In genomic region chr4:130600706-130601105, GRCh38 we compare ENCODE assay signal across 15 cellular contexts.
DNase-seq lines count a peak whose midpoint lies in the region; ATAC-seq, FAIRE-seq and TF ChIP-seq lines count a peak whose summit lies in the region.
"Had no signal": no experiment of that assay in that cellular context is flagged by ENCODE, and none has a peak within 500 bp of the region (broad histone marks: within the 10 kb centered on the region; RNA-seq: fewer than 3 reads in every experiment).

No MANE protein-coding gene starts in this region.

- H3K4me1 ChIP-seq in mammary epithelial cell (ENCODE audit: insufficient read depth, low read length), result no peaks in the 10 kb centered on the region
- H3K4me1 ChIP-seq: BLaER1 treated with 17β-estradiol and CSF1 and Interleukin-3, amounts not matched to agents 10 nM and 100 nM had no signal

- H3K27me3 ChIP-seq in mammary epithelial cell (ENCODE audit: insufficient read depth, low read length), result no peaks in the 10 kb centered on the region
- H3K27me3 ChIP-seq: BLaER1 treated with 17β-estradiol and CSF1 and Interleukin-3, amounts not matched to agents 10 nM and 100 nM had no signal

- dilution Hi-C loops in mammary epithelial cell (cut with HindIII; ENCODE audit: low sequenced_read_pairs), result no loop called here

- FAIRE-seq in HTR-8/SVneo (lab: Jason Lieb, UNC), result no peak
- FAIRE-seq: GM12878, GM18507 had no signal

- no peaks in the 10 kb centered on the region for H3K9me3 Mint-ChIP-seq in MCF 10A (ENCODE audit: unreplicated experiment)
- H3K9me3 Mint-ChIP-seq in glutamatergic neuron (ENCODE audit: unreplicated experiment), result peaks cover 1% of the 10 kb centered on the region
- peaks cover 9% of the 10 kb centered on the region; the same call in 1 of the 2 replicates for H3K9me3 Mint-ChIP-seq in WTC11

- H3K27ac Mint-ChIP-seq in MCF 10A (ENCODE audit: low read depth, unreplicated experiment) (peak overlapping the region; percentile 10), glutamatergic neuron (ENCODE audit: unreplicated experiment) (peak overlapping the region; percentile 29), WTC11 (no peak overlapping the region)
- H3K27ac Mint-ChIP-seq: H9 had no signal

- BruUV-seq in MCF 10A (replicated peaks; lab: Mats Ljungman, UMichigan) (no TSS peak), mammary epithelial cell (replicated peaks; lab: Mats Ljungman, UMichigan) (no TSS peak)

- H3K27ac ChIP-seq in mammary epithelial cell (ENCODE audit: insufficient read depth, low read depth, low read length), result no peak overlapping the region
- H3K27ac ChIP-seq: BLaER1 treated with 17β-estradiol and CSF1 and Interleukin-3, amounts not matched to agents 10 nM and 100 nM had no signal

- POLR2A ChIA-PET in MCF 10A (lab: Yijun Ruan, JAX), result no interaction called here
- POLR2A ChIA-PET in WTC11 (lab: Charles Lee), result no interaction called here

- no peaks in the 10 kb centered on the region for H4K20me1 ChIP-seq in mammary epithelial cell (ENCODE audit: insufficient read depth, low read length)
- H4K20me1 ChIP-seq: BLaER1 treated with 17β-estradiol and CSF1 and Interleukin-3, amounts not matched to agents 10 nM and 100 nM had no signal

- no peak overlapping the region for H2AFZ ChIP-seq in mammary epithelial cell (ENCODE audit: low read depth, low read length)

- H3K4me3 Mint-ChIP-seq in MCF 10A (ENCODE audit: unreplicated experiment) (no peak overlapping the region), glutamatergic neuron (ENCODE audit: unreplicated experiment) (no peak overlapping the region), WTC11 (no peak overlapping the region)
- H3K4me3 Mint-ChIP-seq: CD4-positive, CD25-positive, alpha-beta regulatory T cell; H9 had no signal

- H3K4me3 ChIP-seq in mammary epithelial cell (replicated peaks in 1 of 3; ENCODE audit: insufficient read depth in 1 of 3, low read depth in 2 of 3, low read length in 3 of 3), result no peak overlapping the region
- H3K4me3 ChIP-seq: BLaER1 treated with 17β-estradiol and CSF1 and Interleukin-3, amounts not matched to agents 10 nM and 100 nM; GM12878 had no signal

- no peak for DNase-seq in MCF 10A (ENCODE audit: unreplicated experiment)
- no peak for DNase-seq in mammary epithelial cell
- DNase-seq in SK-MEL-5 (ENCODE audit: low read depth, low spot score), result peak; percentile 21
- DNase-seq in glutamatergic neuron, result no peak
- DNase-seq in HTR-8/SVneo (ENCODE audit: insufficient read length, low spot score), result no peak
- no peak for DNase-seq in NCI-H1048 (lab: John Stamatoyannopoulos, UW)
- DNase-seq in WTC11 (ENCODE audit: low spot score), result no peak
- DNase-seq: 8988T; CD4-positive, CD25-positive, alpha-beta regulatory T cell; DMS53; GOT3; H9 had no signal

- H3K9ac ChIP-seq in mammary epithelial cell (ENCODE audit: insufficient read depth, low read length), result no peak overlapping the region
- H3K9ac ChIP-seq: BLaER1 treated with 17β-estradiol and CSF1 and Interleukin-3, amounts not matched to agents 10 nM and 100 nM had no signal

- H3K27me3 Mint-ChIP-seq in MCF 10A (ENCODE audit: insufficient read depth, unreplicated experiment) (no peaks in the 10 kb centered on the region), glutamatergic neuron (ENCODE audit: unreplicated experiment) (no peaks in the 10 kb centered on the region), WTC11 (ENCODE audit: low read depth) (no peaks in the 10 kb centered on the region; the same call in 1 of the 2 replicates)
- H3K27me3 Mint-ChIP-seq: CD4-positive, CD25-positive, alpha-beta regulatory T cell had no signal

- H3K4me1 Mint-ChIP-seq in MCF 10A (ENCODE audit: insufficient read depth, unreplicated experiment) (peaks cover 9% of the 10 kb centered on the region), glutamatergic neuron (ENCODE audit: low read depth, unreplicated experiment) (peaks cover 9% of the 10 kb centered on the region), WTC11 (peaks cover 10% of the 10 kb centered on the region)
- H3K4me1 Mint-ChIP-seq: CD4-positive, CD25-positive, alpha-beta regulatory T cell had no signal

- H3K36me3 Mint-ChIP-seq in MCF 10A (ENCODE audit: insufficient read depth, unreplicated experiment) (no peaks in the 10 kb centered on the region), glutamatergic neuron (ENCODE audit: unreplicated experiment) (no peaks in the 10 kb centered on the region), WTC11 (no peaks in the 10 kb centered on the region)
- H3K36me3 Mint-ChIP-seq: CD4-positive, CD25-positive, alpha-beta regulatory T cell had no signal

- H3K9me3 ChIP-seq in mammary epithelial cell (replicated peaks; ENCODE audit: insufficient read depth, low read length), result no peaks in the 10 kb centered on the region
- H3K9me3 ChIP-seq: BLaER1 treated with 17β-estradiol and CSF1 and Interleukin-3, amounts not matched to agents 10 nM and 100 nM had no signal

- intact Hi-C loops in MCF 10A (cut with micrococcal nuclease) (no loop called here), mammary epithelial cell (cut with micrococcal nuclease) (no loop called here)

- in situ Hi-C loops in mammary epithelial cell (cut with MboI; ENCODE audit: low sequenced_read_pairs in 2 of 2) (no loop called here), SK-MEL-5 (cut with HindIII; ENCODE audit: low pct_unique_long_range_greater_than_20kb, low sequenced_read_pairs) (no loop called here)

- WGBS in mammary epithelial cell (ENCODE audit: low coverage, missing lambda C conversion rate), result 29% methylated on average over 4 of the region's 4 CpGs

- CTCF ChIA-PET in MCF 10A (lab: Yijun Ruan, JAX), result interaction anchor here (0.7 kb wide), 1 partner anchor 38 kb away, joined by 3 read pairs; no protein-coding TSS in a partner anchor
- CTCF ChIA-PET in mammary epithelial cell (lab: Charles Lee; ENCODE audit: low non-redundant PET), result no interaction called here
- CTCF ChIA-PET in WTC11 (lab: Charles Lee), result interaction anchor here (0.9 kb wide), 1 partner anchor 37 kb away, joined by 3 read pairs; no protein-coding TSS in a partner anchor

- H3K36me3 ChIP-seq in mammary epithelial cell (ENCODE audit: insufficient read depth, low read length), result no peaks in the 10 kb centered on the region
- H3K36me3 ChIP-seq: BLaER1 treated with 17β-estradiol and CSF1 and Interleukin-3, amounts not matched to agents 10 nM and 100 nM had no signal

- ATAC-seq in WTC11, result no peak
- ATAC-seq: GM12878 had no signal

- TF ChIP-seq CTCF in MCF 10A (IDR thresholded peaks at IDR 0.05; ENCODE audit: unreplicated experiment) (no peak), mammary epithelial cell (conservative IDR thresholded peaks at IDR 0.05 in 1 of 2, IDR thresholded peaks at IDR 0.05 in 1 of 2; ENCODE audit: extremely low read depth in 1 of 2, insufficient read depth in 1 of 2, low read depth in 1 of 2, low read length in 2 of 2) (no peak), glutamatergic neuron (IDR thresholded peaks at IDR 0.05; ENCODE audit: partially characterized antibody, unreplicated experiment) (no peak), WTC11 (IDR thresholded peaks at IDR 0.05) (no peak)

- H3K79me2 ChIP-seq in mammary epithelial cell (ENCODE audit: insufficient read depth, low read length), result no peaks in the 10 kb centered on the region

- H3K4me2 ChIP-seq in mammary epithelial cell (ENCODE audit: insufficient read depth, low read depth, low read length), result no peak overlapping the region
- H3K4me2 ChIP-seq: BLaER1 treated with 17β-estradiol and CSF1 and Interleukin-3, amounts not matched to agents 10 nM and 100 nM had no signal

TF ChIP-seq in WTC11, 78 proteins besides CTCF, POLR2A, EP300 and RAD21:
- TF ChIP-seq ZNF396 (CRISPR knock-in tag; IDR thresholded peaks at IDR 0.05; ENCODE audit: borderline replicate concordance) (no peak), SMAD4 (CRISPR knock-in tag; IDR thresholded peaks at IDR 0.05) (no peak), MYBL2 (CRISPR knock-in tag; IDR thresholded peaks at IDR 0.05) (no peak), RELA (CRISPR knock-in tag; IDR thresholded peaks at IDR 0.05; ENCODE audit: borderline replicate concordance) (no peak), TCF7 (CRISPR knock-in tag; IDR thresholded peaks at IDR 0.05; ENCODE audit: low read depth) (no peak), EMX1 (CRISPR knock-in tag; IDR thresholded peaks at IDR 0.05) (no peak), E2F1 (CRISPR knock-in tag; IDR thresholded peaks at IDR 0.05) (no peak), PRRX2 (CRISPR knock-in tag; IDR thresholded peaks at IDR 0.05) (no peak), CREM (CRISPR knock-in tag; IDR thresholded peaks at IDR 0.05) (no peak), MLX (CRISPR knock-in tag; IDR thresholded peaks at IDR 0.05) (no peak), ZNF263 (CRISPR knock-in tag; IDR thresholded peaks at IDR 0.05; ENCODE audit: low read depth) (no peak)
